Comparison of ENCODE assay signal across 3 cellular contexts in the genomic region with DNA sequence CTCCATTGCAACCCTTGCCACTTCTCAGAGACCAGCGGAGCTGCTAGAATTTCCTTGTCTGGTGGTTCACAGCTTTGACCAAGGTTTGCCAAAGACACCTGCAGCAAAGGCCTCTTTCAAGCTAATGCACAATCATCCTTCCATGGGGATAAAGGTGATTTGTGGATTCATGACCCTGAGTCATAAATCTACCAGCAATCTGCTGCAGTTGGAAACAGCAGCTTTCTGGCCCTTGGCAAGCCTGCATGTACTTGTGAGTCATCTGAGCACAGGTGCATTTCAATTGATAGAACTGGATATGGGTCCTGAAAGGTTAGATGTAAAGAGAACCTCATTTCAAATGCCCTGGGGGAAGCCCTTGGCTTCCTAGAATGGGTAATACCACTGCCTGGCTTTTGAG.
TF ChIP-seq lines count a peak whose summit lies in the region.

No MANE protein-coding gene starts in this region.

TF ChIP-seq in SK-N-SH, 30 proteins besides CTCF, POLR2A, EP300 and RAD21:
- TF ChIP-seq, protein P1, sequence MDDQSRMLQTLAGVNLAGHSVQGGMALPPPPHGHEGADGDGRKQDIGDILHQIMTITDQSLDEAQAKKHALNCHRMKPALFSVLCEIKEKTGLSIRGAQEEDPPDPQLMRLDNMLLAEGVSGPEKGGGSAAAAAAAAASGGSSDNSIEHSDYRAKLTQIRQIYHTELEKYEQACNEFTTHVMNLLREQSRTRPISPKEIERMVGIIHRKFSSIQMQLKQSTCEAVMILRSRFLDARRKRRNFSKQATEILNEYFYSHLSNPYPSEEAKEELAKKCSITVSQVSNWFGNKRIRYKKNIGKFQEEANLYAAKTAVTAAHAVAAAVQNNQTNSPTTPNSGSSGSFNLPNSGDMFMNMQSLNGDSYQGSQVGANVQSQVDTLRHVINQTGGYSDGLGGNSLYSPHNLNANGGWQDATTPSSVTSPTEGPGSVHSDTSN (IDR thresholded peaks at IDR 0.05) = peak; percentile 59
- TF ChIP-seq MXI1 (IDR thresholded peaks at IDR 0.05; ENCODE audit: low read depth, low read length) = no peak
- peak; percentile 41; the same call in 1 of the 2 replicates for TF ChIP-seq FOSL2 (IDR thresholded peaks at IDR 0.05; ENCODE audit: borderline replicate concordance, low read depth)
- no peak for TF ChIP-seq CHD2 (IDR thresholded peaks at IDR 0.05; ENCODE audit: low read length, partially characterized antibody)
- no peak for TF ChIP-seq GABPA (IDR thresholded peaks at IDR 0.05; ENCODE audit: low read depth)
- TF ChIP-seq JUND (IDR thresholded peaks at IDR 0.05) = peak; percentile 53; the same call in 1 of the 2 replicates
- TF ChIP-seq, protein P2, sequence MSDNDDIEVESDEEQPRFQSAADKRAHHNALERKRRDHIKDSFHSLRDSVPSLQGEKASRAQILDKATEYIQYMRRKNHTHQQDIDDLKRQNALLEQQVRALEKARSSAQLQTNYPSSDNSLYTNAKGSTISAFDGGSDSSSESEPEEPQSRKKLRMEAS (IDR thresholded peaks at IDR 0.05; ENCODE audit: low read depth) = no peak
- TF ChIP-seq ELF1 (IDR thresholded peaks at IDR 0.05) = no peak
- TF ChIP-seq NFIC (IDR thresholded peaks at IDR 0.05; ENCODE audit: borderline replicate concordance) = 0 out of 2 replicates have a peak, but pooled peaks have one; percentile 24
- TF ChIP-seq TCF12 (IDR thresholded peaks at IDR 0.05) = peak; percentile 66
- TF ChIP-seq NRF1 (IDR thresholded peaks at IDR 0.05; ENCODE audit: low read depth, low read length) = no peak

TF ChIP-seq in SK-N-SH treated with all-trans-retinoic acid at 6 μM for 48 hours, 23 proteins besides CTCF, POLR2A, EP300 and RAD21 (continued from another document):
- TF ChIP-seq, protein P3, sequence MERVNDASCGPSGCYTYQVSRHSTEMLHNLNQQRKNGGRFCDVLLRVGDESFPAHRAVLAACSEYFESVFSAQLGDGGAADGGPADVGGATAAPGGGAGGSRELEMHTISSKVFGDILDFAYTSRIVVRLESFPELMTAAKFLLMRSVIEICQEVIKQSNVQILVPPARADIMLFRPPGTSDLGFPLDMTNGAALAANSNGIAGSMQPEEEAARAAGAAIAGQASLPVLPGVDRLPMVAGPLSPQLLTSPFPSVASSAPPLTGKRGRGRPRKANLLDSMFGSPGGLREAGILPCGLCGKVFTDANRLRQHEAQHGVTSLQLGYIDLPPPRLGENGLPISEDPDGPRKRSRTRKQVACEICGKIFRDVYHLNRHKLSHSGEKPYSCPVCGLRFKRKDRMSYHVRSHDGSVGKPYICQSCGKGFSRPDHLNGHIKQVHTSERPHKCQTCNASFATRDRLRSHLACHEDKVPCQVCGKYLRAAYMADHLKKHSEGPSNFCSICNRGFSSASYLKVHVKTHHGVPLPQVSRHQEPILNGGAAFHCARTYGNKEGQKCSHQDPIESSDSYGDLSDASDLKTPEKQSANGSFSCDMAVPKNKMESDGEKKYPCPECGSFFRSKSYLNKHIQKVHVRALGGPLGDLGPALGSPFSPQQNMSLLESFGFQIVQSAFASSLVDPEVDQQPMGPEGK (CRISPR knock-in tag; IDR thresholded peaks at IDR 0.05; ENCODE audit: borderline replicate concordance) = no peak
- TF ChIP-seq ZNF565 (CRISPR knock-in tag; conservative IDR thresholded peaks at IDR 0.05; ENCODE audit: low read depth) = no peak
- TF ChIP-seq, protein P4, sequence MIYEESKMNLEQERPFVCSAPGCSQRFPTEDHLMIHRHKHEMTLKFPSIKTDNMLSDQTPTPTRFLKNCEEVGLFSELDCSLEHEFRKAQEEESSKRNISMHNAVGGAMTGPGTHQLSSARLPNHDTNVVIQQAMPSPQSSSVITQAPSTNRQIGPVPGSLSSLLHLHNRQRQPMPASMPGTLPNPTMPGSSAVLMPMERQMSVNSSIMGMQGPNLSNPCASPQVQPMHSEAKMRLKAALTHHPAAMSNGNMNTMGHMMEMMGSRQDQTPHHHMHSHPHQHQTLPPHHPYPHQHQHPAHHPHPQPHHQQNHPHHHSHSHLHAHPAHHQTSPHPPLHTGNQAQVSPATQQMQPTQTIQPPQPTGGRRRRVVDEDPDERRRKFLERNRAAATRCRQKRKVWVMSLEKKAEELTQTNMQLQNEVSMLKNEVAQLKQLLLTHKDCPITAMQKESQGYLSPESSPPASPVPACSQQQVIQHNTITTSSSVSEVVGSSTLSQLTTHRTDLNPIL (CRISPR knock-in tag; IDR thresholded peaks at IDR 0.05; ENCODE audit: low read depth) = no peak

TF ChIP-seq in K562, 482 proteins besides CTCF, POLR2A, EP300 and RAD21 (continued from another document):
- TF ChIP-seq, protein P5, sequence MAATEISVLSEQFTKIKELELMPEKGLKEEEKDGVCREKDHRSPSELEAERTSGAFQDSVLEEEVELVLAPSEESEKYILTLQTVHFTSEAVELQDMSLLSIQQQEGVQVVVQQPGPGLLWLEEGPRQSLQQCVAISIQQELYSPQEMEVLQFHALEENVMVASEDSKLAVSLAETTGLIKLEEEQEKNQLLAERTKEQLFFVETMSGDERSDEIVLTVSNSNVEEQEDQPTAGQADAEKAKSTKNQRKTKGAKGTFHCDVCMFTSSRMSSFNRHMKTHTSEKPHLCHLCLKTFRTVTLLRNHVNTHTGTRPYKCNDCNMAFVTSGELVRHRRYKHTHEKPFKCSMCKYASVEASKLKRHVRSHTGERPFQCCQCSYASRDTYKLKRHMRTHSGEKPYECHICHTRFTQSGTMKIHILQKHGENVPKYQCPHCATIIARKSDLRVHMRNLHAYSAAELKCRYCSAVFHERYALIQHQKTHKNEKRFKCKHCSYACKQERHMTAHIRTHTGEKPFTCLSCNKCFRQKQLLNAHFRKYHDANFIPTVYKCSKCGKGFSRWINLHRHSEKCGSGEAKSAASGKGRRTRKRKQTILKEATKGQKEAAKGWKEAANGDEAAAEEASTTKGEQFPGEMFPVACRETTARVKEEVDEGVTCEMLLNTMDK (IDR thresholded peaks at IDR 0.05; ENCODE audit: borderline replicate concordance, insufficient read depth, low read depth, low read length, poor library complexity, severe bottlenecking) = no peak
- TF ChIP-seq ZNF12 (CRISPR knock-in tag; IDR thresholded peaks at IDR 0.05) = no peak
- peak; percentile 28; the same call in 1 of the 2 replicates for TF ChIP-seq CBFA2T3 (IDR thresholded peaks at IDR 0.05)
- TF ChIP-seq MEIS2 (IDR thresholded peaks at IDR 0.05; ENCODE audit: partially characterized antibody) = peak; percentile 19
- TF ChIP-seq, protein P6, sequence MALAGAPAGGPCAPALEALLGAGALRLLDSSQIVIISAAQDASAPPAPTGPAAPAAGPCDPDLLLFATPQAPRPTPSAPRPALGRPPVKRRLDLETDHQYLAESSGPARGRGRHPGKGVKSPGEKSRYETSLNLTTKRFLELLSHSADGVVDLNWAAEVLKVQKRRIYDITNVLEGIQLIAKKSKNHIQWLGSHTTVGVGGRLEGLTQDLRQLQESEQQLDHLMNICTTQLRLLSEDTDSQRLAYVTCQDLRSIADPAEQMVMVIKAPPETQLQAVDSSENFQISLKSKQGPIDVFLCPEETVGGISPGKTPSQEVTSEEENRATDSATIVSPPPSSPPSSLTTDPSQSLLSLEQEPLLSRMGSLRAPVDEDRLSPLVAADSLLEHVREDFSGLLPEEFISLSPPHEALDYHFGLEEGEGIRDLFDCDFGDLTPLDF (CRISPR knock-in tag; IDR thresholded peaks at IDR 0.05) = no peak
- no peak for TF ChIP-seq HNRNPK (IDR thresholded peaks at IDR 0.05; ENCODE audit: low read depth, low read length, poor library complexity, severe bottlenecking)
- peak; percentile 8; the same call in 1 of the 2 replicates for TF ChIP-seq CBFA2T2 (conservative IDR thresholded peaks at IDR 0.05)
- TF ChIP-seq EGR1 (conservative IDR thresholded peaks at IDR 0.05) = no peak
- TF ChIP-seq HNRNPL (IDR thresholded peaks at IDR 0.05; ENCODE audit: low read depth, low read length) = no peak
- TF ChIP-seq, protein P7, sequence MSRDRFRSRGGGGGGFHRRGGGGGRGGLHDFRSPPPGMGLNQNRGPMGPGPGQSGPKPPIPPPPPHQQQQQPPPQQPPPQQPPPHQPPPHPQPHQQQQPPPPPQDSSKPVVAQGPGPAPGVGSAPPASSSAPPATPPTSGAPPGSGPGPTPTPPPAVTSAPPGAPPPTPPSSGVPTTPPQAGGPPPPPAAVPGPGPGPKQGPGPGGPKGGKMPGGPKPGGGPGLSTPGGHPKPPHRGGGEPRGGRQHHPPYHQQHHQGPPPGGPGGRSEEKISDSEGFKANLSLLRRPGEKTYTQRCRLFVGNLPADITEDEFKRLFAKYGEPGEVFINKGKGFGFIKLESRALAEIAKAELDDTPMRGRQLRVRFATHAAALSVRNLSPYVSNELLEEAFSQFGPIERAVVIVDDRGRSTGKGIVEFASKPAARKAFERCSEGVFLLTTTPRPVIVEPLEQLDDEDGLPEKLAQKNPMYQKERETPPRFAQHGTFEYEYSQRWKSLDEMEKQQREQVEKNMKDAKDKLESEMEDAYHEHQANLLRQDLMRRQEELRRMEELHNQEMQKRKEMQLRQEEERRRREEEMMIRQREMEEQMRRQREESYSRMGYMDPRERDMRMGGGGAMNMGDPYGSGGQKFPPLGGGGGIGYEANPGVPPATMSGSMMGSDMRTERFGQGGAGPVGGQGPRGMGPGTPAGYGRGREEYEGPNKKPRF (IDR thresholded peaks at IDR 0.05; ENCODE audit: low read depth, low read length) = no peak
- no peak for TF ChIP-seq ZNF77 (CRISPR knock-in tag; IDR thresholded peaks at IDR 0.05)
- no peak for TF ChIP-seq FIP1L1 (IDR thresholded peaks at IDR 0.05; ENCODE audit: low read depth, low read length, poor library complexity, severe bottlenecking)
